Comparison of ENCODE assay signal across 28 cellular contexts in the genomic region with DNA sequence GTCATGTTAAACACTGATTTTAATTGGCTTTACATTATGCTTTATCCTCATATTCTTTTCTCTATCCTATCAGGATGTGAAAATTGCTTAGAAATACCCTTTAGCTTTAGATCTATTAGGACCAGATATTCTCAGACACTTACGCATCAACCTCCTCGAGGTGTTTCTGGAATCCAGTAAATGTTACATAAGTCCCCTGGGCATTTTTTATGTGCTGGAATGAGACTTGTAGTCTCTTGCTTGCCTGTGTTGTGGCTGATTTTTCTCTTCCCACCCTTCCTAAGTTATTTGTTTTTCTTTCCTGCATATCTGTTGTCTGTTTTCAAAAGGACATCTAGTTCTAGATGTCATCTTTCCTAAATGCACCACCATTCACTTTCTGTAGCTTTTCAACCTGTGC.
"Had no signal": no experiment of that assay in that cellular context is flagged by ENCODE, and none has a peak within 500 bp of the region (broad histone marks: within the 10 kb centered on the region; RNA-seq: fewer than 3 reads in every experiment).

No MANE protein-coding gene starts in this region.

- H3K36me3 ChIP-seq: gastroesophageal sphincter, prostate gland, sigmoid colon, suprapubic skin, transverse colon, vagina had no signal

- H3K79me2 ChIP-seq: hepatocyte had no signal

- H3K36me3 Mint-ChIP-seq: naive thymus-derived CD4-positive, alpha-beta T cell had no signal

- ATAC-seq: foreskin keratinocyte; gastroesophageal sphincter; heart left ventricle; left lobe of liver; naive thymus-derived CD4-positive, alpha-beta T cell; right cardiac atrium; stimulated activated naive CD8-positive, alpha-beta T cell treated with anti-CD3 and anti-CD28 coated beads, Interleukin-15, amount 100 ng/mL, for 72 hours had no signal

- H3K9me3 Mint-ChIP-seq: nephron had no signal

- H2AFZ ChIP-seq: hepatocyte had no signal

- H3K4me1 ChIP-seq: foreskin keratinocyte, gastroesophageal sphincter, prostate gland, sigmoid colon, suprapubic skin, vagina had no signal

- H3K9me3 ChIP-seq: gastroesophageal sphincter, heart left ventricle, prostate gland, sigmoid colon, suprapubic skin, transverse colon, vagina had no signal

- H3K27ac Mint-ChIP-seq: naive thymus-derived CD4-positive, alpha-beta T cell; stimulated activated naive CD8-positive, alpha-beta T cell treated with anti-CD3 and anti-CD28 coated beads, Interleukin-15, amount 100 ng/mL, for 72 hours had no signal

- H3K4me3 ChIP-seq: dorsolateral prefrontal cortex, gastroesophageal sphincter, heart left ventricle, hepatocyte, lung, prostate gland, sigmoid colon, suprapubic skin, transverse colon, vagina had no signal

- H3K4me3 Mint-ChIP-seq: naive thymus-derived CD4-positive, alpha-beta T cell; nephron; stimulated activated naive CD8-positive, alpha-beta T cell treated with anti-CD3 and anti-CD28 coated beads, Interleukin-15, amount 100 ng/mL, for 72 hours had no signal

- H3K4me2 ChIP-seq: hepatocyte had no signal

- DNase-seq: cortex of kidney; dorsolateral prefrontal cortex; effector CD4-positive, alpha-beta T cell; heart left ventricle; kidney; mesenchymal stem cell; midbrain; naive thymus-derived CD4-positive, alpha-beta T cell; nucleus accumbens; right cardiac atrium; sigmoid colon; small intestine; stimulated activated CD4-positive, alpha-beta T cell treated with anti-CD3 and anti-CD28 coated beads, Interleukin-12 subunit alpha, Interleukin-12 subunit beta, amount 100 ng/mL, for 4 hours; stimulated activated CD4-positive, alpha-beta T cell treated with anti-CD3 and anti-CD28 coated beads, Interleukin-1b, Interleukin-23, amount 100 ng/mL, for 48 hours; stimulated activated CD4-positive, alpha-beta T cell treated with anti-CD3 and anti-CD28 coated beads, Interleukin-4, amount 100 ng/mL, for 1 hour; stimulated activated CD8-positive, alpha-beta memory T cell treated with anti-CD3 and anti-CD28 coated beads, Interleukin-4, amount 100 ng/mL, for 48 hours; stimulated activated naive CD4-positive, alpha-beta T cell; stimulated activated naive CD8-positive, alpha-beta T cell treated with anti-CD3 and anti-CD28 coated beads, Interleukin-15, amount 100 ng/mL, for 72 hours; transverse colon had no signal

- H3K27me3 ChIP-seq: dorsolateral prefrontal cortex, foreskin keratinocyte, gastroesophageal sphincter, heart left ventricle, hepatocyte, sigmoid colon, suprapubic skin, transverse colon, vagina had no signal

- H3K27ac ChIP-seq: dorsolateral prefrontal cortex, foreskin keratinocyte, gastroesophageal sphincter, heart left ventricle, prostate gland, sigmoid colon, suprapubic skin, transverse colon, vagina had no signal

- H3K4me1 Mint-ChIP-seq: naive thymus-derived CD4-positive, alpha-beta T cell; nephron; stimulated activated naive CD8-positive, alpha-beta T cell treated with anti-CD3 and anti-CD28 coated beads, Interleukin-15, amount 100 ng/mL, for 72 hours had no signal

- H3K27me3 Mint-ChIP-seq: naive thymus-derived CD4-positive, alpha-beta T cell; stimulated activated naive CD8-positive, alpha-beta T cell treated with anti-CD3 and anti-CD28 coated beads, Interleukin-15, amount 100 ng/mL, for 72 hours had no signal
